ENCODE assay signal across 8 cellular contexts in the genomic region with DNA sequence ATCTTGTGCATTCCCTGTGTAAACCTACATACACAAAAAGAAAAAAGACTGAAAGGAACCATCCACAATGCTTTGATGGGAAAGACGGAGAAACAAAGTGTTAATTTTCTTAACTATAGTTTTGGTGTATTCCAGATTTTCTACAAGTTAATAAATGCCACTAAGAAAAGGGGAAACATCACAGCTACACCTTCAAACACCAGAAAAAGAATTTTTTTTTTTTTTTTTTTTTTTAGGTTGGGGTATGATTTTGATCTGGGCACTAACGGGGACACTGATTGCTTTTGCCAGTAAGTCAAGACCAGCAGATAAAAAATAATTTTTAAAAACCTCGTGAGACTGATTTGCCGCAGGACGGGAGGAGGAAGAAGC. TPM values are rescaled to one million over a fixed set of nuclear protein-coding genes. Genes with fewer than 3 reads are reported as not detected.
DNase-seq lines count a peak whose midpoint lies in the region; ATAC-seq and TF ChIP-seq lines count a peak whose summit lies in the region.

No MANE protein-coding gene starts in this region.

- TF ChIP-seq CTCF in AG09309 (IDR thresholded peaks at IDR 0.05; ENCODE audit: control insufficient read depth, insufficient read depth, low read depth, low read length, missing control alignments) (no peak), choroid plexus epithelial cell (conservative IDR thresholded peaks at IDR 0.05; ENCODE audit: low read depth, low read length) (no peak)

- intact Hi-C loops in naive thymus-derived CD4-positive, alpha-beta T cell (cut with micrococcal nuclease) = loop anchor here (1.0 to 5.0 kb wide), 11 partner anchors 12 to 1478 kb away; a partner anchor contains a TSS

- H3K36me3 Mint-ChIP-seq in IgD-negative memory B cell = peaks cover 1% of the 10 kb centered on the region
- H3K36me3 Mint-ChIP-seq in naive thymus-derived CD4-positive, alpha-beta T cell = peaks cover 0 to 14% (median 7%) of the 10 kb centered on the region in 5 donors

- no peaks in the 10 kb centered on the region for H3K27me3 ChIP-seq in naive thymus-derived CD4-positive, alpha-beta T cell (ENCODE audit: control insufficient read depth in 2 of 2, insufficient read depth in 2 of 2, low read length in 2 of 2)

- CTCF ChIA-PET in naive thymus-derived CD4-positive, alpha-beta T cell (lab: Charles Lee) = interaction anchor here (0.6 to 2.5 kb wide), 3 partner anchors 13 to 466 kb away, joined by 3 to 19 read pairs (median 3); a partner anchor contains a TSS

- POLR2A ChIA-PET in naive thymus-derived CD4-positive, alpha-beta T cell (lab: Charles Lee) = interaction anchor here (0.6 to 1.9 kb wide), 4 partner anchors 88 to 819 kb away, joined by 3 to 5 read pairs (median 4); a partner anchor contains a TSS

- no peaks in the 10 kb centered on the region for H3K9me3 ChIP-seq in naive thymus-derived CD4-positive, alpha-beta T cell (ENCODE audit: control insufficient read depth in 2 of 3, low read length in 3 of 3)

- H3K9me3 Mint-ChIP-seq in IgD-negative memory B cell = peaks cover 0 to 3% (median 0%) of the 10 kb centered on the region in 3 donors
- peaks cover 0 to 4% (median 0%) of the 10 kb centered on the region in 11 donors for H3K9me3 Mint-ChIP-seq in naive thymus-derived CD4-positive, alpha-beta T cell

- no peaks in the 10 kb centered on the region for H3K27me3 Mint-ChIP-seq in IgD-negative memory B cell
- no peaks in the 10 kb centered on the region for H3K27me3 Mint-ChIP-seq in naive thymus-derived CD4-positive, alpha-beta T cell

- H3K27ac Mint-ChIP-seq in IgD-negative memory B cell = peak overlapping the region; percentile 97 to 99 (median 98)
- peak overlapping the region; percentile 80 to 98 (median 93) for H3K27ac Mint-ChIP-seq in naive thymus-derived CD4-positive, alpha-beta T cell

- peaks cover 3 to 7% of the 10 kb centered on the region in 2 donors for H3K4me1 ChIP-seq in naive thymus-derived CD4-positive, alpha-beta T cell (ENCODE audit: control insufficient read depth in 2 of 2, insufficient read depth in 2 of 2, low read length in 2 of 2)

- H3K36me3 ChIP-seq in naive thymus-derived CD4-positive, alpha-beta T cell (ENCODE audit: control insufficient read depth in 2 of 3, insufficient read depth in 3 of 3, low read length in 3 of 3) = peaks cover 0 to 12% (median 0%) of the 10 kb centered on the region in 3 experiments

- H3K4me1 Mint-ChIP-seq in IgD-negative memory B cell = peaks cover 31 to 34% (median 33%) of the 10 kb centered on the region in 3 donors
- H3K4me1 Mint-ChIP-seq in naive thymus-derived CD4-positive, alpha-beta T cell = peaks cover 9 to 26% (median 23%) of the 10 kb centered on the region in 7 donors

- H3K4me3 ChIP-seq in AG09309 (ENCODE audit: control insufficient read depth, low read depth, low read length) (peak overlapping the region; percentile 54), choroid plexus epithelial cell (ENCODE audit: low read depth, low read length) (peak overlapping the region; percentile 96)
- H3K4me3 ChIP-seq in naive thymus-derived CD4-positive, alpha-beta T cell (ENCODE audit: low read length) = peak overlapping the region; percentile 73

- peak overlapping the region; percentile 73 for H3K27ac ChIP-seq in naive thymus-derived CD4-positive, alpha-beta T cell (ENCODE audit: low read depth, low read length)

- peak overlapping the region; percentile 98 to 100 (median 99) for H3K4me3 Mint-ChIP-seq in IgD-negative memory B cell
- peak overlapping the region; percentile 87 to 99 (median 97) for H3K4me3 Mint-ChIP-seq in naive thymus-derived CD4-positive, alpha-beta T cell

- DNase-seq in AG09309 (ENCODE audit: low read depth) (no peak), choroid plexus epithelial cell (ENCODE audit: low read depth) (no peak), retina (no peak)
- no peak for DNase-seq in naive thymus-derived CD4-positive, alpha-beta T cell
- DNase-seq in NK-92 treated with Interleukin-12 subunit alpha and Interleukin-12 subunit beta, amount 100 ng/mL, for 24 hours (lab: John Stamatoyannopoulos, UW) = no peak

- ATAC-seq in naive thymus-derived CD4-positive, alpha-beta T cell = no peak
- ATAC-seq in GM18909 (IDR thresholded peaks at IDR 0.05; ENCODE audit: poor library complexity, unreplicated experiment) (no peak), HG03432 (IDR thresholded peaks at IDR 0.05; ENCODE audit: unreplicated experiment) (no peak)

RNA-seq across cellular contexts. Expression of a gene that starts 0.3 kb away (rescaled TPM):
- 12.7 TPM for polyA plus RNA-seq in IgD-negative memory B cell
- 10 to 100 TPM in 1 of 5 experiments, 1 to 10 TPM in 4; 6.2 to 17.4 (median 7.4) TPM for total RNA-seq in naive thymus-derived CD4-positive, alpha-beta T cell
- polyA plus RNA-seq in naive thymus-derived CD4-positive, alpha-beta T cell = 1 to 10 TPM; 4.6 to 6.2 TPM

RNA-seq across cellular contexts. Expression of a gene that starts 12.6 kb away (rescaled TPM):
- polyA plus RNA-seq in IgD-negative memory B cell = 0.64 TPM
- 1 to 10 TPM; 1.6 to 5.0 (median 4.0) TPM for total RNA-seq in naive thymus-derived CD4-positive, alpha-beta T cell
- polyA plus RNA-seq in naive thymus-derived CD4-positive, alpha-beta T cell = under 1 TPM; 0.50 to 0.92 TPM

RNA-seq across cellular contexts. Expression of a gene that starts 59.6 kb away (rescaled TPM):
- not detected for polyA plus RNA-seq in IgD-negative memory B cell
- total RNA-seq in naive thymus-derived CD4-positive, alpha-beta T cell = not detected
- not detected for polyA plus RNA-seq in naive thymus-derived CD4-positive, alpha-beta T cell
